In genomic region chr11:3641191-3641590, GRCh38 we compare ENCODE assay signal across 9 cellular contexts. TPM values are rescaled to one million over a fixed set of nuclear protein-coding genes. Genes with fewer than 3 reads are reported as not detected.
DNase-seq lines count a peak whose midpoint lies in the region; ATAC-seq and TF ChIP-seq lines count a peak whose summit lies in the region.
"Had no signal": no experiment of that assay in that cellular context is flagged by ENCODE, and none has a peak within 500 bp of the region (broad histone marks: within the 10 kb centered on the region; RNA-seq: fewer than 3 reads in every experiment).

No MANE protein-coding gene starts in this region.

- no peak for DNase-seq in activated naive CD4-positive, alpha-beta T cell treated with anti-CD3 and anti-CD28 coated beads, Interleukin-2, amount 10 ng/mL, durations not matched to agents 7 days and 5 days
- DNase-seq in activated naive CD4-positive, alpha-beta T cell treated with anti-CD3 and anti-CD28 coated beads, Interleukin-2, amount 50 U/mL, for 72 hours (ENCODE audit: low spot score in 2 of 2): no peak
- DNase-seq in activated CD4-positive, alpha-beta memory T cell treated with anti-CD3 and anti-CD28 coated beads for 36 hours: no peak
- DNase-seq in stimulated activated effector memory CD8-positive, alpha-beta T cell treated with anti-CD3 and anti-CD28 coated beads, Interleukin-12 subunit alpha, Interleukin-12 subunit beta, amount 100 ng/mL, for 72 hours (ENCODE audit: low spot score in 2 of 2): no peak
- no peak for DNase-seq in cerebellum (ENCODE audit: low spot score)
- DNase-seq in lower lobe of right lung: no peak
- no peak for DNase-seq in NCI-H1048 (lab: John Stamatoyannopoulos, UW)

- peaks cover 19% of the 10 kb centered on the region for H3K4me1 ChIP-seq in lower lobe of right lung

- intact Hi-C loops in activated CD4-positive, alpha-beta memory T cell treated with anti-CD3 and anti-CD28 coated beads for 36 hours (cut with micrococcal nuclease): no loop called here
- intact Hi-C loops in lower lobe of right lung (cut with DNase I): no loop called here

- POLR2A ChIA-PET in activated CD4-positive, alpha-beta memory T cell treated with anti-CD3 and anti-CD28 coated beads for 36 hours (lab: Charles Lee): no interaction called here

- CTCF ChIA-PET in activated naive CD4-positive, alpha-beta T cell treated with anti-CD3 and anti-CD28 coated beads, Interleukin-2, amount 10 ng/mL, durations not matched to agents 7 days and 5 days (lab: Charles Lee): no interaction called here
- CTCF ChIA-PET in activated CD4-positive, alpha-beta memory T cell treated with anti-CD3 and anti-CD28 coated beads for 36 hours (lab: Charles Lee): no interaction called here

- H3K27me3 Mint-ChIP-seq in activated naive CD4-positive, alpha-beta T cell treated with anti-CD3 and anti-CD28 coated beads, Interleukin-2, amount 10 ng/mL, durations not matched to agents 7 days and 5 days: peaks cover 76% of the 10 kb centered on the region
- H3K27me3 Mint-ChIP-seq in activated CD4-positive, alpha-beta memory T cell treated with anti-CD3 and anti-CD28 coated beads for 36 hours: peaks cover 5% of the 10 kb centered on the region

- H3K27ac ChIP-seq in lower lobe of right lung: no peak overlapping the region

- no peak for ATAC-seq in activated naive CD4-positive, alpha-beta T cell treated with anti-CD3 and anti-CD28 coated beads, Interleukin-2, amount 50 U/mL, for 72 hours
- no peak for ATAC-seq in stimulated activated effector memory CD8-positive, alpha-beta T cell treated with anti-CD3 and anti-CD28 coated beads, Interleukin-12 subunit alpha, Interleukin-12 subunit beta, amount 100 ng/mL, for 72 hours
- no peak for ATAC-seq in lower lobe of right lung

- no peaks in the 10 kb centered on the region for H3K9me3 Mint-ChIP-seq in activated naive CD4-positive, alpha-beta T cell treated with anti-CD3 and anti-CD28 coated beads, Interleukin-2, amount 10 ng/mL, durations not matched to agents 7 days and 5 days
- H3K9me3 Mint-ChIP-seq in activated naive CD4-positive, alpha-beta T cell treated with anti-CD3 and anti-CD28 coated beads, Interleukin-2, amount 50 U/mL, for 72 hours: no peaks in the 10 kb centered on the region
- H3K9me3 Mint-ChIP-seq in activated CD4-positive, alpha-beta memory T cell treated with anti-CD3 and anti-CD28 coated beads for 36 hours: no peaks in the 10 kb centered on the region
- no peaks in the 10 kb centered on the region for H3K9me3 Mint-ChIP-seq in stimulated activated effector memory CD8-positive, alpha-beta T cell treated with anti-CD3 and anti-CD28 coated beads, Interleukin-12 subunit alpha, Interleukin-12 subunit beta, amount 100 ng/mL, for 72 hours

- H3K36me3 Mint-ChIP-seq in activated naive CD4-positive, alpha-beta T cell treated with anti-CD3 and anti-CD28 coated beads, Interleukin-2, amount 10 ng/mL, durations not matched to agents 7 days and 5 days: no peaks in the 10 kb centered on the region
- no peaks in the 10 kb centered on the region for H3K36me3 Mint-ChIP-seq in activated naive CD4-positive, alpha-beta T cell treated with anti-CD3 and anti-CD28 coated beads, Interleukin-2, amount 50 U/mL, for 72 hours
- H3K36me3 Mint-ChIP-seq in activated CD4-positive, alpha-beta memory T cell treated with anti-CD3 and anti-CD28 coated beads for 36 hours: no peaks in the 10 kb centered on the region
- H3K36me3 Mint-ChIP-seq in stimulated activated effector memory CD8-positive, alpha-beta T cell treated with anti-CD3 and anti-CD28 coated beads, Interleukin-12 subunit alpha, Interleukin-12 subunit beta, amount 100 ng/mL, for 72 hours: no peaks in the 10 kb centered on the region

- TF ChIP-seq CTCF in lower lobe of right lung (IDR thresholded peaks at IDR 0.05): no peak

- peak overlapping the region; percentile 73; the same call in 1 of the 2 replicates for H3K4me3 ChIP-seq in iPS-18c (ENCODE audit: insufficient read depth, low read depth, low read length)
- H3K4me3 ChIP-seq in lower lobe of right lung: no peak overlapping the region

- no peak overlapping the region for H3K27ac Mint-ChIP-seq in activated naive CD4-positive, alpha-beta T cell treated with anti-CD3 and anti-CD28 coated beads, Interleukin-2, amount 10 ng/mL, durations not matched to agents 7 days and 5 days
- H3K27ac Mint-ChIP-seq in activated naive CD4-positive, alpha-beta T cell treated with anti-CD3 and anti-CD28 coated beads, Interleukin-2, amount 50 U/mL, for 72 hours: no peak overlapping the region
- no peak overlapping the region for H3K27ac Mint-ChIP-seq in activated CD4-positive, alpha-beta memory T cell treated with anti-CD3 and anti-CD28 coated beads for 36 hours
- peak overlapping the region; percentile 75 for H3K27ac Mint-ChIP-seq in stimulated activated effector memory CD8-positive, alpha-beta T cell treated with anti-CD3 and anti-CD28 coated beads, Interleukin-12 subunit alpha, Interleukin-12 subunit beta, amount 100 ng/mL, for 72 hours

- no peaks in the 10 kb centered on the region for H3K36me3 ChIP-seq in lower lobe of right lung
- H3K36me3 ChIP-seq: ovary had no signal

- peak overlapping the region; percentile 21 for H3K4me3 Mint-ChIP-seq in activated naive CD4-positive, alpha-beta T cell treated with anti-CD3 and anti-CD28 coated beads, Interleukin-2, amount 10 ng/mL, durations not matched to agents 7 days and 5 days
- H3K4me3 Mint-ChIP-seq in activated CD4-positive, alpha-beta memory T cell treated with anti-CD3 and anti-CD28 coated beads for 36 hours: peak overlapping the region; percentile 6
- H3K4me3 Mint-ChIP-seq in stimulated activated effector memory CD8-positive, alpha-beta T cell treated with anti-CD3 and anti-CD28 coated beads, Interleukin-12 subunit alpha, Interleukin-12 subunit beta, amount 100 ng/mL, for 72 hours: peak overlapping the region; percentile 65

- H3K27me3 ChIP-seq in lower lobe of right lung (ENCODE audit: low read depth): no peaks in the 10 kb centered on the region
- H3K27me3 ChIP-seq: ovary had no signal

- H3K9me3 ChIP-seq in iPS-18c (ENCODE audit: control insufficient read depth, insufficient read depth, low read length) (no peaks in the 10 kb centered on the region), lower lobe of right lung (no peaks in the 10 kb centered on the region)
- H3K9me3 ChIP-seq: ovary had no signal

- H3K4me1 Mint-ChIP-seq in activated naive CD4-positive, alpha-beta T cell treated with anti-CD3 and anti-CD28 coated beads, Interleukin-2, amount 10 ng/mL, durations not matched to agents 7 days and 5 days: peaks cover 10% of the 10 kb centered on the region
- peaks cover 7% of the 10 kb centered on the region for H3K4me1 Mint-ChIP-seq in activated CD4-positive, alpha-beta memory T cell treated with anti-CD3 and anti-CD28 coated beads for 36 hours (ENCODE audit: low read depth)
- H3K4me1 Mint-ChIP-seq in stimulated activated effector memory CD8-positive, alpha-beta T cell treated with anti-CD3 and anti-CD28 coated beads, Interleukin-12 subunit alpha, Interleukin-12 subunit beta, amount 100 ng/mL, for 72 hours: peaks cover 13% of the 10 kb centered on the region

RNA-seq across cellular contexts. Expression of gene ART5, which starts 0.6 kb away (rescaled TPM):
- not detected for total RNA-seq in activated naive CD4-positive, alpha-beta T cell treated with anti-CD3 and anti-CD28 coated beads, Interleukin-2, amount 50 U/mL, for 72 hours
- not detected for total RNA-seq in activated CD4-positive, alpha-beta memory T cell treated with anti-CD3 and anti-CD28 coated beads for 36 hours
- total RNA-seq in cerebellum (not detected), lower lobe of right lung (2.2 TPM)

RNA-seq across cellular contexts. Expression of gene ART1, which starts 3.7 kb away (rescaled TPM):
- not detected for total RNA-seq in activated naive CD4-positive, alpha-beta T cell treated with anti-CD3 and anti-CD28 coated beads, Interleukin-2, amount 50 U/mL, for 72 hours
- not detected for total RNA-seq in activated CD4-positive, alpha-beta memory T cell treated with anti-CD3 and anti-CD28 coated beads for 36 hours
- total RNA-seq in cerebellum (not detected), lower lobe of right lung (1.0 TPM)

RNA-seq across cellular contexts. Expression of gene CHRNA10, which starts 30.0 kb away (rescaled TPM):
- total RNA-seq in activated naive CD4-positive, alpha-beta T cell treated with anti-CD3 and anti-CD28 coated beads, Interleukin-2, amount 50 U/mL, for 72 hours: 1 to 10 TPM in 1 of 2 donors, under 1 TPM in 1; 0.57 to 3.8 TPM
- 1 to 10 TPM in 1 of 2 experiments, under 1 TPM in 1; 0.57 to 1.0 TPM for total RNA-seq in activated CD4-positive, alpha-beta memory T cell treated with anti-CD3 and anti-CD28 coated beads for 36 hours
- total RNA-seq in cerebellum (1.8 TPM), lower lobe of right lung (1.7 TPM)

Comparison
In these comparisons a context has a peak if more than half of its experiments do, and no peak if none do; other contexts are left out.
1. H3K4me3 Mint-ChIP-seq: peak in every context shown above with its lines; median percentile 65 in stimulated activated effector memory CD8-positive, alpha-beta T cell treated with anti-CD3 and anti-CD28 coated beads, Interleukin-12 subunit alpha, Interleukin-12 subunit beta, amount 100 ng/mL, for 72 hours; 21 in activated naive CD4-positive, alpha-beta T cell treated with anti-CD3 and anti-CD28 coated beads, Interleukin-2, amount 10 ng/mL, durations not matched to agents 7 days and 5 days; 6 in activated CD4-positive, alpha-beta memory T cell treated with anti-CD3 and anti-CD28 coated beads for 36 hours.